In the genomic region with DNA sequence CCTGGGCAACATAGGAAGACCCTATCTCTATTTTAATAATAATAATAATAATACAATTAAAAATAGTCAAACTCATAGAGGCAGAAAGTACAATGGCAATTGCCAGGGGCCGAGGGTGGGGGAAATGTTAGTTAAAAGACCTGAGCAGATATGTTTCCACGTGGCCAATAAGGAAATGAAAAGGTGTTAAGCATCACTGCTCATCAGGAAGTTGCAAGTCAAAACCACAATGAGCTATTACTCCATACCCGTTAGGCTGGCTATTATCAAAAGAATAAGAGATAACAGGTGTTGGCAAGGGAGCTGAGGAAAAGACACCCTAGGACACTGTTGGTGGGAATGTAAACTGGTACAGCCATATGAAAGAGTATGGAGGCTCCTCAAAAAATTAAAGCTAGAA, we compare ENCODE assay signal across 22 cellular contexts.
"Had no signal": no experiment of that assay in that cellular context is flagged by ENCODE, and none has a peak within 500 bp of the region (broad histone marks: within the 10 kb centered on the region; RNA-seq: fewer than 3 reads in every experiment).

No MANE protein-coding gene starts in this region.

- H3K4me1 Mint-ChIP-seq: activated naive CD4-positive, alpha-beta T cell treated with anti-CD3 and anti-CD28 coated beads, Interleukin-2, amount 50 U/mL, for 24 hours; mesothelial cell of epicardium; nephron had no signal

- H3K4me3 Mint-ChIP-seq: activated naive CD4-positive, alpha-beta T cell treated with anti-CD3 and anti-CD28 coated beads, Interleukin-2, amount 50 U/mL, for 24 hours; dendritic cell treated with granulocyte-macrophage colony-stimulating factor and Interleukin-4, amounts not matched to agents 40 ng/mL and 50 ng/mL, for 4 days; mesothelial cell of epicardium; nephron; stimulated activated naive CD8-positive, alpha-beta T cell treated with anti-CD3 and anti-CD28 coated beads, Interleukin-15, Interleukin-2, amounts not matched to agents 100 ng/mL and 50 ng/mL, for 24 hours had no signal

- ATAC-seq: body of pancreas, esophagus mucosa, psoas muscle had no signal

- H3K27ac Mint-ChIP-seq: activated naive CD4-positive, alpha-beta T cell treated with anti-CD3 and anti-CD28 coated beads, Interleukin-2, amount 50 U/mL, for 24 hours; dendritic cell treated with granulocyte-macrophage colony-stimulating factor and Interleukin-4, amounts not matched to agents 40 ng/mL and 50 ng/mL, for 4 days; mesothelial cell of epicardium; nephron; stimulated activated naive CD8-positive, alpha-beta T cell treated with anti-CD3 and anti-CD28 coated beads, Interleukin-15, Interleukin-2, amounts not matched to agents 100 ng/mL and 50 ng/mL, for 24 hours had no signal

- DNase-seq: activated gamma-delta T cell treated with Interleukin-2 at 50 U/mL for 16 hours; activated T-cell treated with anti-CD3 and anti-CD28 coated beads, Interleukin-2, amount 50 U/mL, for 1 hour; anterior cingulate cortex; body of pancreas; effector CD4-positive, alpha-beta T cell; foreskin melanocyte; glutamatergic neuron; hippocampal formation; left ventricle myocardium inferior; ovary; psoas muscle; spleen; stimulated activated CD4-positive, alpha-beta T cell treated with anti-CD3 and anti-CD28 coated beads, Interleukin-4, amount 100 ng/mL, for 1 hour; substantia nigra; T-helper 9 cell; tibial artery had no signal

- H3K36me3 Mint-ChIP-seq: activated naive CD4-positive, alpha-beta T cell treated with anti-CD3 and anti-CD28 coated beads, Interleukin-2, amount 50 U/mL, for 24 hours had no signal
